Comparison of ENCODE assay signal across 15 cellular contexts in the genomic region with DNA sequence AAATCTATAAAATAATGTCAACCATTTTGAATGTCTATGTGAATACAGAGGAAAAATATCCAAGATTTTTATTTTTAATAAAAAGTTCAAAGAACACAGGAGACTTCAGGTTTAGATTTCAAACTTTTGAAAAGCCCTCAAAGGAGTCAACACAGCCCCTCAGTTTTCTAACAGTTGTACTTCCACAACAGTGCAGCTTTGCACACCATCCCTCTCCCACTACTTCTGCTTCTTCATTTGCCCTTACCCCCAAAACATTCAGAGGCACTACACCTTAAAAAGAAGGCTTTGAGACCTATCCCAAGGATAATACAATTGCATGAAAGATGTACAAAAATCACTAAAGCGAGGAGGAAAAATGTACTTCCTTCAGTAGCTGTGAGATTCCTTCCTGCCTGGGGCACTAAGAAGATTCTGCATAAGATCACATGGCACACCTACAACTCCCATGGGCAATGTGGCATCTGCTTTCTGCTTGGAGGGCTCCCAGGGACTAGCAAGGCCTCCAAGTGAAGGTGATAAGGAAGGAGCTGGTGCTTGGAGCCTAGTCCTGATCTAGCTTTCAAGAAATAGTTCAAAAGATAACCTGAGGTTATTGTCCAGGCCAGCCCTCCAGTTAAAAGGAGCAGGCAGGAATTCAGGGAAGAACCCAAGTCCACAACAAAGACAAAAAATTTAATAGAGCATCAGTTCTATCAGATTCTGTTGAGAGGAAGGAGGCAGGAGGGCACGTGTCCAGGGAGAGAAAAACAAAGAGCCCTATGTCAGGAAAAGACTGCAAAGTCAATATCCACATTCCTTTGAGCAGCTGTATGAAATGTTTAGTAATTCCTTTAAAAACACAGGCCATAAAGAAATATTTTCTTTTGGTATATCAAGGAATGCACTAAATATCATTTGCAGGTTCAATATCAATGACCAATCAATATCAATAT. TPM values are rescaled to one million over a fixed set of nuclear protein-coding genes. Genes with fewer than 3 reads are reported as not detected.
DNase-seq lines count a peak whose midpoint lies in the region; ATAC-seq and TF ChIP-seq lines count a peak whose summit lies in the region.
"Had no signal": no experiment of that assay in that cellular context is flagged by ENCODE, and none has a peak within 500 bp of the region (broad histone marks: within the 10 kb centered on the region; RNA-seq: fewer than 3 reads in every experiment).

No MANE protein-coding gene starts in this region.

- ATAC-seq in GM18907 (IDR thresholded peaks at IDR 0.05; ENCODE audit: unreplicated experiment) (peak; percentile 60), heart right ventricle (no peak)

- no peak overlapping the region for H3K23ac ChIP-seq in mesenchymal stem cell (ENCODE audit: low read length in 2 of 2)

- H3K4me3 ChIP-seq in mesenchymal stem cell (ENCODE audit: insufficient read depth in 1 of 2, low read depth in 1 of 2, low read length in 2 of 2) (no peak overlapping the region), heart right ventricle (no peak overlapping the region)
- H3K4me3 ChIP-seq: colonic mucosa, Peyer's patch had no signal

- H3K27ac ChIP-seq in mesenchymal stem cell (ENCODE audit: low read length, poor library complexity, severe bottlenecking) (peak overlapping the region; percentile 9), heart right ventricle (no peak overlapping the region)
- H3K27ac ChIP-seq: colonic mucosa, Peyer's patch had no signal

- H2BK120ac ChIP-seq in mesenchymal stem cell (ENCODE audit: low read depth, low read length) = no peak overlapping the region

- peaks cover 2% of the 10 kb centered on the region for H3K4me1 ChIP-seq in mesenchymal stem cell (ENCODE audit: control insufficient read depth, insufficient read depth, low read depth, low read length)
- peaks cover 0 to 19% (median 0%) of the 10 kb centered on the region in 9 donors for H3K4me1 ChIP-seq in heart right ventricle

- intact Hi-C loops in heart right ventricle (cut with DNase I) = no loop called here

- no peak overlapping the region for H2AFZ ChIP-seq in mesenchymal stem cell (ENCODE audit: low read depth, low read length)

- WGBS in mesenchymal stem cell = 100% methylated on average over 1 of the region's 2 CpGs
- WGBS in heart right ventricle, 2 donors = 63 to 65% methylated on average over 2 of the region's 2 CpGs

- no peak overlapping the region for H2BK5ac ChIP-seq in mesenchymal stem cell (ENCODE audit: low read depth, low read length, poor library complexity, severe bottlenecking)

- no peak for TF ChIP-seq CTCF in heart right ventricle (IDR thresholded peaks at IDR 0.05)

- H3K4me2 ChIP-seq in mesenchymal stem cell (ENCODE audit: low read length, poor library complexity, severe bottlenecking) = no peak overlapping the region

- H3K14ac ChIP-seq in mesenchymal stem cell (ENCODE audit: low read length in 2 of 2) = no peak overlapping the region

- H2BK15ac ChIP-seq in mesenchymal stem cell (ENCODE audit: low read depth, poor library complexity, severe bottlenecking) = no peak overlapping the region

- H4K91ac ChIP-seq in mesenchymal stem cell (ENCODE audit: low read length) = no peak overlapping the region

- no peaks in the 10 kb centered on the region for H3K9me3 ChIP-seq in mesenchymal stem cell (ENCODE audit: control insufficient read depth, low read length)
- no peaks in the 10 kb centered on the region for H3K9me3 ChIP-seq in heart right ventricle
- H3K9me3 ChIP-seq: colonic mucosa, Peyer's patch had no signal

- H4K8ac ChIP-seq in mesenchymal stem cell (ENCODE audit: low read length) = no peak overlapping the region

- H3K4ac ChIP-seq in mesenchymal stem cell (ENCODE audit: low read depth in 1 of 2, low read length in 2 of 2) = no peak overlapping the region

- H2BK12ac ChIP-seq in mesenchymal stem cell (ENCODE audit: low read length in 2 of 2) = no peak overlapping the region

- peaks cover 11% of the 10 kb centered on the region for H3K79me1 ChIP-seq in mesenchymal stem cell (replicated peaks; ENCODE audit: low read length, poor library complexity, severe bottlenecking)

- no peaks in the 10 kb centered on the region for H3K27me3 ChIP-seq in mesenchymal stem cell (ENCODE audit: control insufficient read depth in 1 of 2, insufficient read depth in 1 of 2, low read length in 2 of 2)
- no peaks in the 10 kb centered on the region for H3K27me3 ChIP-seq in heart right ventricle
- H3K27me3 ChIP-seq: colonic mucosa, Peyer's patch had no signal

- no peak overlapping the region for H2AK5ac ChIP-seq in mesenchymal stem cell (ENCODE audit: low read length, severe bottlenecking)

- no peak overlapping the region for H3K9ac ChIP-seq in mesenchymal stem cell (ENCODE audit: low read length)

- H3K18ac ChIP-seq in mesenchymal stem cell (ENCODE audit: low read depth in 1 of 2, low read length in 2 of 2) = no peak overlapping the region

- DNase-seq in Ammon's horn (ENCODE audit: low spot score) = peak; percentile 62
- DNase-seq in UCSD-AML1 (lab: John Stamatoyannopoulos, UW; ENCODE audit: unreplicated experiment) = peak; percentile 6
- no peak for DNase-seq in mesenchymal stem cell
- no peak for DNase-seq in NCI-H2171 (lab: John Stamatoyannopoulos, UW)
- DNase-seq in NCI-H187 treated with DMSO at 0.1 percent for 48 hours (lab: John Stamatoyannopoulos, UW) = no peak
- no peak for DNase-seq in heart right ventricle
- DNase-seq in SKM-1 (lab: John Stamatoyannopoulos, UW; ENCODE audit: unreplicated experiment) = no peak
- DNase-seq: activated gamma-delta T cell treated with Interleukin-2 at 50 U/mL for 16 hours, AML-193, colonic mucosa, foreskin fibroblast, NCI-H2029 treated with DMSO at 0.1 percent for 48 hours, retina had no signal

- no peaks in the 10 kb centered on the region for H3K36me3 ChIP-seq in mesenchymal stem cell (ENCODE audit: control insufficient read depth in 1 of 2, insufficient read depth in 2 of 2, low read depth in 1 of 2, low read length in 2 of 2)
- H3K36me3 ChIP-seq in heart right ventricle = no peaks in the 10 kb centered on the region
- H3K36me3 ChIP-seq: colonic mucosa, Peyer's patch had no signal

RNA-seq across cellular contexts. Expression of gene ARAP2, which starts 19.1 kb away (rescaled TPM):
- 0.18 TPM for polyA plus RNA-seq in mesenchymal stem cell (2013, experiment 1 of 2)
- polyA plus RNA-seq in mesenchymal stem cell (2013, experiment 2 of 2) = 0.16 TPM
- total RNA-seq in heart right ventricle = 1 to 10 TPM; 1.5 to 6.9 (median 3.3) TPM
- under 1 TPM; 0.19 to 0.51 TPM for polyA plus RNA-seq in heart right ventricle

RNA-seq across cellular contexts. Expression of gene DTHD1, which starts 56.2 kb away (rescaled TPM):
- not detected for polyA plus RNA-seq in mesenchymal stem cell (2013, experiment 1 of 2)
- polyA plus RNA-seq in mesenchymal stem cell (2013, experiment 2 of 2) = not detected
- under 1 TPM in 3 of 10 donors, not detected in 7; 0.10 to 0.60 (median 0.13) TPM for total RNA-seq in heart right ventricle
- not detected for polyA plus RNA-seq in heart right ventricle

Comparison
In these comparisons a context has a peak if more than half of its experiments do, and no peak if none do; other contexts are left out.
1. DNase-seq: peak in Ammon's horn (single experiment) and UCSD-AML1 (single experiment); none in mesenchymal stem cell (single experiment), NCI-H2171 (single experiment), NCI-H187 treated with DMSO at 0.1 percent for 48 hours (single experiment), heart right ventricle (0 of 2) and SKM-1 (single experiment).